19 cellular contexts compared by ENCODE assay signal in the genomic region with DNA sequence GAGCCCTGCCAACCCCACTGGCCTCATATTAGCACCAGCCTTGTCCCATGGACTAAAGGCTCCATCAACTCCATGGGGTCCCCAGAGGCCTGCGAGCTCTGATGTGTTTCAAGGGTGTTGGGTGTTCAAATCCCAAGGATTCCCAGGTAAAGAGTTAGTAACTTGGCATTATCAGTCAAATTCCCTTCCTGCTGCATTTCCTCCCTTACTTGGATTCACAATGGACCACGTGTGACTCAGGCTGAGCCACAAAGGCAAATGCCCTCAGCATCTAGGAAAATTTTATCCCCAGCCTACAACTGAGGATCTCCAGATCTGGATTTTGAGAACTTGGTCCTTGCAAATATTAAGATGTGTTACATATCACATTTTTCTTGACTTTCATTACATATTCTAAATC. TPM values are rescaled to one million over a fixed set of nuclear protein-coding genes. Genes with fewer than 3 reads are reported as not detected.
A peak's percentile ranks its signal among the peaks of the same experiment; 100 is the strongest.
DNase-seq lines count a peak whose midpoint lies in the region; ATAC-seq, FAIRE-seq and TF ChIP-seq lines count a peak whose summit lies in the region.
"Had no signal": no experiment of that assay in that cellular context is flagged by ENCODE, and none has a peak within 500 bp of the region (broad histone marks: within the 10 kb centered on the region; RNA-seq: fewer than 3 reads in every experiment).

No MANE protein-coding gene starts in this region.

- POLR2A ChIA-PET in PC-3 (lab: Charles Lee; ENCODE audit: unreplicated experiment): no interaction called here
- POLR2A ChIA-PET in endothelial cell of umbilical vein (lab: Charles Lee): no interaction called here

- peak; percentile 46 for FAIRE-seq in endothelial cell of umbilical vein (lab: Jason Lieb, UNC)
- FAIRE-seq: GM12878, GM18507, HepG2, HTR-8/SVneo had no signal

- H3K4me3 Mint-ChIP-seq in GM23338: no peak overlapping the region
- H3K4me3 Mint-ChIP-seq: CD4-positive, CD25-positive, alpha-beta regulatory T cell; HFFc6 had no signal

- H3K27ac ChIP-seq in GM23338 (ENCODE audit: low read depth) (no peak overlapping the region), PC-3 (ENCODE audit: low read length) (no peak overlapping the region), endothelial cell of umbilical vein (ENCODE audit: insufficient read depth, low read depth, low read length) (no peak overlapping the region)
- H3K27ac ChIP-seq: BLaER1 had no signal

- no peaks in the 10 kb centered on the region for H3K79me2 ChIP-seq in GM23338 (replicated peaks; ENCODE audit: insufficient read depth)
- H3K79me2 ChIP-seq in PC-3 (ENCODE audit: low read length): no peaks in the 10 kb centered on the region
- no peaks in the 10 kb centered on the region for H3K79me2 ChIP-seq in endothelial cell of umbilical vein (ENCODE audit: control insufficient read depth, insufficient read depth, low read length)

- intact Hi-C loops in PC-3 (cut with micrococcal nuclease) (no loop called here), endothelial cell of umbilical vein (cut with micrococcal nuclease) (no loop called here)

- no peaks in the 10 kb centered on the region for H3K9me3 Mint-ChIP-seq in GM23338
- H3K9me3 Mint-ChIP-seq: HFFc6 had no signal

- TF ChIP-seq POLR2A in endothelial cell of umbilical vein (IDR thresholded peaks at IDR 0.05; ENCODE audit: low read depth, low read length): no peak

- H3K27me3 Mint-ChIP-seq in GM23338 (ENCODE audit: insufficient read depth, low read depth, poor library complexity): peaks cover 1% of the 10 kb centered on the region

- no peak overlapping the region for H3K27ac Mint-ChIP-seq in GM23338
- H3K27ac Mint-ChIP-seq: CD4-positive, CD25-positive, alpha-beta regulatory T cell; HFFc6 had no signal

- H3K4me1 Mint-ChIP-seq in GM23338: peaks cover 15% of the 10 kb centered on the region
- H3K4me1 Mint-ChIP-seq: CD4-positive, CD25-positive, alpha-beta regulatory T cell had no signal

- no peaks in the 10 kb centered on the region for H3K36me3 Mint-ChIP-seq in GM23338 (ENCODE audit: low read depth)
- H3K36me3 Mint-ChIP-seq: CD4-positive, CD25-positive, alpha-beta regulatory T cell had no signal

- H3K36me3 ChIP-seq in GM23338 (ENCODE audit: insufficient read depth): no peaks in the 10 kb centered on the region
- no peaks in the 10 kb centered on the region for H3K36me3 ChIP-seq in PC-3 (ENCODE audit: low read depth, low read length)
- no peaks in the 10 kb centered on the region for H3K36me3 ChIP-seq in endothelial cell of umbilical vein (ENCODE audit: control insufficient read depth in 2 of 2, extremely low read depth in 1 of 2, insufficient read depth in 2 of 2, low read length in 2 of 2)
- H3K36me3 ChIP-seq: BLaER1 had no signal

- peaks cover 9% of the 10 kb centered on the region; the same call in 1 of the 2 replicates for H3K9me2 ChIP-seq in GM23338 (ENCODE audit: insufficient read depth)
- 0 out of 2 replicates have a peak, but pooled peaks cover 3% of the 10 kb centered on the region for H3K9me2 ChIP-seq in PC-3 (replicated peaks; ENCODE audit: low read length)

- H4K20me1 ChIP-seq in GM23338 (replicated peaks; ENCODE audit: insufficient read depth): no peaks in the 10 kb centered on the region
- no peaks in the 10 kb centered on the region for H4K20me1 ChIP-seq in PC-3 (ENCODE audit: low read length)
- no peaks in the 10 kb centered on the region for H4K20me1 ChIP-seq in endothelial cell of umbilical vein (replicated peaks; ENCODE audit: control insufficient read depth, extremely low read depth, insufficient read depth, low read length)
- H4K20me1 ChIP-seq: BLaER1 had no signal

- H3K27me3 ChIP-seq in GM23338 (ENCODE audit: insufficient read depth) (no peaks in the 10 kb centered on the region), PC-3 (ENCODE audit: low read length) (no peaks in the 10 kb centered on the region), endothelial cell of umbilical vein (ENCODE audit: control insufficient read depth in 2 of 2, insufficient read depth in 2 of 2, low read length in 2 of 2) (peaks cover 0 to 7% of the 10 kb centered on the region in 2 experiments)
- H3K27me3 ChIP-seq: BLaER1 had no signal

- H3K4me2 ChIP-seq in GM23338 (no peak overlapping the region), PC-3 (ENCODE audit: low read length) (no peak overlapping the region), endothelial cell of umbilical vein (ENCODE audit: insufficient read depth, low read length) (no peak overlapping the region)
- H3K4me2 ChIP-seq: BLaER1 had no signal

- TF ChIP-seq CTCF in GM23338 (conservative IDR thresholded peaks at IDR 0.05; ENCODE audit: low read depth in 2 of 2): no peak
- no peak for TF ChIP-seq CTCF in PC-3 (conservative IDR thresholded peaks at IDR 0.05; ENCODE audit: low read depth, low read length)
- no peak for TF ChIP-seq CTCF in endothelial cell of umbilical vein (IDR thresholded peaks at IDR 0.05; ENCODE audit: extremely low read depth in 1 of 2, insufficient read depth in 1 of 2, low read depth in 1 of 2, low read length in 2 of 2)

- BruUV-seq in PC-3 (replicated peaks; lab: Mats Ljungman, UMichigan) (no TSS peak), endothelial cell of umbilical vein (replicated peaks; lab: Mats Ljungman, UMichigan) (no TSS peak)

- H3K9me3 ChIP-seq in PC-3 (ENCODE audit: low read length) (no peaks in the 10 kb centered on the region), endothelial cell of umbilical vein (replicated peaks; ENCODE audit: control insufficient read depth, insufficient read depth, low read length) (no peaks in the 10 kb centered on the region)
- H3K9me3 ChIP-seq: BLaER1 had no signal

- H3K9ac ChIP-seq in PC-3 (ENCODE audit: low read length) (no peak overlapping the region), endothelial cell of umbilical vein (replicated peaks; ENCODE audit: extremely low read depth, insufficient read depth, low read length) (no peak overlapping the region)
- H3K9ac ChIP-seq: BLaER1 had no signal

- CTCF ChIA-PET in PC-3 (lab: Charles Lee) (no interaction called here), endothelial cell of umbilical vein (lab: Charles Lee) (no interaction called here)

- H3K9me1 ChIP-seq in endothelial cell of umbilical vein (replicated peaks; ENCODE audit: control insufficient read depth, extremely low read depth, insufficient read depth, low read length): no peaks in the 10 kb centered on the region

- ATAC-seq in GM23338 (no peak), PC-3 (no peak), GM21390 (IDR thresholded peaks at IDR 0.05; ENCODE audit: unreplicated experiment) (no peak)
- ATAC-seq: GM12878, HepG2 had no signal

- H3K4me3 ChIP-seq in GM23338 (no peak overlapping the region), PC-3 (ENCODE audit: low read length) (no peak overlapping the region), endothelial cell of umbilical vein (replicated peaks in 1 of 3; ENCODE audit: insufficient read depth in 1 of 3, low read depth in 1 of 3, low read length in 3 of 3) (no peak overlapping the region)
- H3K4me3 ChIP-seq: BLaER1, GM12878 had no signal

- H2AFZ ChIP-seq in GM23338: peak overlapping the region; percentile 30; the same call in 1 of the 2 replicates
- H2AFZ ChIP-seq in PC-3 (ENCODE audit: low read length): no peak overlapping the region
- H2AFZ ChIP-seq in endothelial cell of umbilical vein (ENCODE audit: low read depth, low read length): no peak overlapping the region

- DNase-seq in GM23338 (ENCODE audit: low spot score) (no peak), PC-3 (peak; percentile 10), endothelial cell of umbilical vein (ENCODE audit: low read depth, low spot score) (no peak), kidney tubule cell (ENCODE audit: low spot score) (peak; percentile 4), NCI-H345 (lab: John Stamatoyannopoulos, UW) (no peak)
- no peak for DNase-seq in activated CD4-positive, CD25-positive, alpha-beta regulatory T cell treated with anti-CD3 and anti-CD28 coated beads, Interleukin-2, amount 50 U/mL, for 72 hours
- DNase-seq: 8988T; AML-193; CD4-positive, CD25-positive, alpha-beta regulatory T cell; HCEC 1CT; HFFc6 had no signal

- H3F3A ChIP-seq in GM23338 (replicated peaks; ENCODE audit: low read depth) (no peaks in the 10 kb centered on the region), PC-3 (ENCODE audit: low read length, unreplicated experiment) (no peaks in the 10 kb centered on the region)

- H3K4me1 ChIP-seq in GM23338 (ENCODE audit: insufficient read depth) (peaks cover 8% of the 10 kb centered on the region), PC-3 (ENCODE audit: insufficient read depth, low read length) (no peaks in the 10 kb centered on the region), endothelial cell of umbilical vein (ENCODE audit: control insufficient read depth, extremely low read depth, insufficient read depth, low read length) (peaks cover 3% of the 10 kb centered on the region)
- H3K4me1 ChIP-seq: BLaER1 had no signal

- dilution Hi-C loops in endothelial cell of umbilical vein (cut with MboI; ENCODE audit: extremely low pct_ligation_motif_present, low sequenced_read_pairs): no loop called here

TF ChIP-seq in GM23338, 12 proteins besides CTCF, POLR2A, EP300 and RAD21:
- TF ChIP-seq NANOG (IDR thresholded peaks at IDR 0.05; ENCODE audit: borderline replicate concordance) (no peak), POLR2AphosphoS5 (IDR thresholded peaks at IDR 0.05; ENCODE audit: low read depth) (no peak), CREB1 (CRISPR knock-in tag; IDR thresholded peaks at IDR 0.05; ENCODE audit: low read depth) (no peak)

TF ChIP-seq in endothelial cell of umbilical vein, 7 proteins besides CTCF, POLR2A, EP300 and RAD21:
- TF ChIP-seq POLR2AphosphoS5 (IDR thresholded peaks at IDR 0.05; ENCODE audit: insufficient read depth, low read depth, low read length) (no peak), GATA2 (IDR thresholded peaks at IDR 0.05; ENCODE audit: insufficient read depth, insufficient read length, low read depth, low read length) (peak; percentile 14)

RNA-seq across cellular contexts. Expression of gene GADL1, which starts 58.8 kb away (rescaled TPM):
- total RNA-seq in GM23338 (2014; rRNA removed; shearing (Covaris generic)): 0.35 and 0.97 TPM in 2 replicates
- 0.31 and 0.50 TPM in 2 replicates for polyA plus RNA-seq in GM23338 (2016; fragmentation: Nextera tagmentation; extraction: Ambion mirVana)
- not detected in 2 replicates for total RNA-seq in PC-3 (2014; rRNA removed)
- not detected in 2 replicates for total RNA-seq in endothelial cell of umbilical vein
- not detected in 2 replicates for polyA plus RNA-seq in endothelial cell of umbilical vein
- 0.03 TPM in 1 of 2 replicates, not detected in the other for polyA plus RNA-seq in endothelial cell of umbilical vein (2011; cell fraction: cytosol; rRNA removed)
- polyA plus RNA-seq in endothelial cell of umbilical vein (2011; cell fraction: nucleus; rRNA removed): 0.05 and 0.11 TPM in 2 replicates
- polyA plus RNA-seq in endothelial cell of umbilical vein (2012): 0.12 TPM in 1 of 2 replicates, not detected in the other
- polyA minus RNA-seq in endothelial cell of umbilical vein: not detected in 2 replicates
- polyA minus RNA-seq in endothelial cell of umbilical vein (2011; cell fraction: cytosol; rRNA and poly(A)+ RNA removed): not detected
- 0.48 TPM in 1 of 2 replicates, not detected in the other for polyA minus RNA-seq in endothelial cell of umbilical vein (2011; cell fraction: nucleus; rRNA and poly(A)+ RNA removed)
- total RNA-seq: CD4-positive, CD25-positive, alpha-beta regulatory T cell; Daoy; GM12878; H4; HepG2; HFFc6 had no signal
- polyA plus RNA-seq: CD4-positive, CD25-positive, alpha-beta regulatory T cell; HepG2 had no signal

Comparison
In these comparisons a context has a peak if more than half of its experiments do, and no peak if none do; other contexts are left out.
1. DNase-seq: peak in PC-3 (single experiment) and kidney tubule cell (single experiment); none in GM23338 (single experiment), endothelial cell of umbilical vein (single experiment), NCI-H345 (single experiment) and activated CD4-positive, CD25-positive, alpha-beta regulatory T cell treated with anti-CD3 and anti-CD28 coated beads, Interleukin-2, amount 50 U/mL, for 72 hours (single experiment).